ENCODE assay signal across 1 cellular context in the genomic region with DNA sequence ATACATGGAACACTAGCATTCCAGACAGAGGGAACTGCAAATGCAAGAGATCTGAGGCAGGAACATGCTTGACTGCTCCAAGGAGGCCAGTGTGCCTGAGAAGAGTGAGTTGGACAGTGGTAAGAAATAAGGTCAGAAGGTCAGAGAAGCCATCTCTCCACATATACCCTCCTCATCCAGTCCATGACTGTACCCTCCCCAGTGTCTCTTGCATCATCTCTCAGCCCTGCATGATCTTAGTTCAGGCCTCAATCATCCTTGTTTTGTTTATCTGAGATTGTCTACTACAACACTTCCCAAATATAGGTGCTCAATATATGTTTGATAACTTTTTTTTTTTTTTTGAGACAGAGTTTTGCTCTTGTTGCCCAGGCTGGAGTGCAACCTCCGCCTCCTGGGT.
TF ChIP-seq lines count a peak whose summit lies in the region.

No MANE protein-coding gene starts in this region.

TF ChIP-seq in IMR-90, 13 proteins besides CTCF, POLR2A, EP300 and RAD21 (continued from another document):
- TF ChIP-seq, protein P1, sequence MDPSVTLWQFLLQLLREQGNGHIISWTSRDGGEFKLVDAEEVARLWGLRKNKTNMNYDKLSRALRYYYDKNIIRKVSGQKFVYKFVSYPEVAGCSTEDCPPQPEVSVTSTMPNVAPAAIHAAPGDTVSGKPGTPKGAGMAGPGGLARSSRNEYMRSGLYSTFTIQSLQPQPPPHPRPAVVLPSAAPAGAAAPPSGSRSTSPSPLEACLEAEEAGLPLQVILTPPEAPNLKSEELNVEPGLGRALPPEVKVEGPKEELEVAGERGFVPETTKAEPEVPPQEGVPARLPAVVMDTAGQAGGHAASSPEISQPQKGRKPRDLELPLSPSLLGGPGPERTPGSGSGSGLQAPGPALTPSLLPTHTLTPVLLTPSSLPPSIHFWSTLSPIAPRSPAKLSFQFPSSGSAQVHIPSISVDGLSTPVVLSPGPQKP (IDR thresholded peaks at IDR 0.05; ENCODE audit: borderline replicate concordance, low read depth, low read length) = no peak
